21 cellular contexts compared by ENCODE assay signal in the genomic region with DNA sequence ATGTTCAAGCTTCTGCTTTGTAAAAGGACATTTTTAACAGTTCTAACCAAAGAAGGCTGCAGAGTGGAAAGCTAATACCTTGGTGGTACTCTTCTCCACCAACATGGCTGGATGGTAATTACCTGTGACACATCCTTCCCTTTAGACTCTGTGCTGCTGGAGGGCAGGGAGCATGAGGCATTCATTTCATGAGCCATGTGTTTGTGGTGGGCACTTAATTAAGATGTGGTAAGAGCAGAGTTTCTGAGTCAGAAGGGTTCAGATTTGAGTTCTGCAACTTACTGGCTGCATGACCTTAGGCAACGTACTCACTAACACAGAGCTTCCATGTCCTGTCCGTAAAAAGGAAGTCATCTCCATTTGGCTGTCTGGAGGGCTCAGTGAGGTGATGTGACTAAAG. TPM values are rescaled to one million over a fixed set of nuclear protein-coding genes. Genes with fewer than 3 reads are reported as not detected.
DNase-seq lines count a peak whose midpoint lies in the region; ATAC-seq and TF ChIP-seq lines count a peak whose summit lies in the region.
"Had no signal": no experiment of that assay in that cellular context is flagged by ENCODE, and none has a peak within 500 bp of the region (broad histone marks: within the 10 kb centered on the region; RNA-seq: fewer than 3 reads in every experiment).

No MANE protein-coding gene starts in this region.

- dilution Hi-C loops in mammary epithelial cell (cut with HindIII; ENCODE audit: low sequenced_read_pairs), result loop anchor here (5.0 kb wide), 1 partner anchor 302 kb away; no protein-coding TSS in a partner anchor

- no peak for TF ChIP-seq CTCF in NB4 (IDR thresholded peaks at IDR 0.05; ENCODE audit: low read depth, low read length)
- TF ChIP-seq CTCF in mammary epithelial cell (conservative IDR thresholded peaks at IDR 0.05 in 1 of 2, IDR thresholded peaks at IDR 0.05 in 1 of 2; ENCODE audit: extremely low read depth in 1 of 2, insufficient read depth in 1 of 2, low read depth in 1 of 2, low read length in 2 of 2), result no peak

- CTCF ChIA-PET in mammary epithelial cell (lab: Charles Lee; ENCODE audit: low non-redundant PET), result no interaction called here

- peaks cover 11% of the 10 kb centered on the region for H3K4me1 Mint-ChIP-seq in stimulated activated naive CD8-positive, alpha-beta T cell treated with anti-CD3 and anti-CD28 coated beads, Interleukin-15, amount 100 ng/mL, for 72 hours

- no peak overlapping the region for H3K4me3 ChIP-seq in NB4 (ENCODE audit: low read depth, low read length)
- H3K4me3 ChIP-seq in mammary epithelial cell (replicated peaks in 1 of 3; ENCODE audit: insufficient read depth in 1 of 3, low read depth in 2 of 3, low read length in 3 of 3), result no peak overlapping the region
- H3K4me3 ChIP-seq: colonic mucosa, esophagus muscularis mucosa, skin epidermis, thyroid gland had no signal

- no peak overlapping the region for H3K27ac ChIP-seq in mammary epithelial cell (ENCODE audit: insufficient read depth, low read depth, low read length)
- H3K27ac ChIP-seq: brain microvascular endothelial cell, colonic mucosa, esophagus muscularis mucosa, skin epidermis, thyroid gland had no signal

- H3K9me3 ChIP-seq in mammary epithelial cell (replicated peaks; ENCODE audit: insufficient read depth, low read length), result no peaks in the 10 kb centered on the region
- H3K9me3 ChIP-seq: colonic mucosa, thyroid gland had no signal

- no peak overlapping the region for H3K27ac Mint-ChIP-seq in stimulated activated naive CD8-positive, alpha-beta T cell treated with anti-CD3 and anti-CD28 coated beads, Interleukin-15, amount 100 ng/mL, for 72 hours
- H3K27ac Mint-ChIP-seq: CD14-positive monocyte; effector memory CD8-positive, alpha-beta T cell had no signal

- peaks cover 60% of the 10 kb centered on the region for H3K27me3 Mint-ChIP-seq in stimulated activated naive CD8-positive, alpha-beta T cell treated with anti-CD3 and anti-CD28 coated beads, Interleukin-15, amount 100 ng/mL, for 72 hours

- in situ Hi-C loops in mammary epithelial cell (cut with MboI; ENCODE audit: low sequenced_read_pairs in 2 of 2), result loop anchor here in 1 of 2 donors (25.0 kb wide), 1 partner anchor 317 kb away; a partner anchor contains a TSS

- WGBS in mammary epithelial cell (ENCODE audit: low coverage, missing lambda C conversion rate), result 66% methylated on average over 2 of the region's 2 CpGs

- no peaks in the 10 kb centered on the region for H3K27me3 ChIP-seq in mammary epithelial cell (ENCODE audit: insufficient read depth, low read length)
- H3K27me3 ChIP-seq: brain microvascular endothelial cell, colonic mucosa, thyroid gland had no signal

- ATAC-seq in stimulated activated naive CD8-positive, alpha-beta T cell treated with anti-CD3 and anti-CD28 coated beads, Interleukin-15, amount 100 ng/mL, for 72 hours, result peak; percentile 72
- ATAC-seq: effector memory CD8-positive, alpha-beta T cell had no signal

- no peak for TF ChIP-seq POLR2A in NB4 (IDR thresholded peaks at IDR 0.05; ENCODE audit: extremely low read depth, insufficient read length)

- peaks cover 3% of the 10 kb centered on the region for H3K4me1 ChIP-seq in mammary epithelial cell (ENCODE audit: insufficient read depth, low read length)
- H3K4me1 ChIP-seq: colonic mucosa, thyroid gland had no signal

- no peaks in the 10 kb centered on the region for H3K79me2 ChIP-seq in mammary epithelial cell (ENCODE audit: insufficient read depth, low read length)

- H3K36me3 ChIP-seq in mammary epithelial cell (ENCODE audit: insufficient read depth, low read length), result no peaks in the 10 kb centered on the region
- H3K36me3 ChIP-seq: brain microvascular endothelial cell, colonic mucosa, esophagus muscularis mucosa, thyroid gland had no signal

- no TSS peak for BruUV-seq in mammary epithelial cell (replicated peaks; lab: Mats Ljungman, UMichigan)

- no peak overlapping the region for H3K4me3 Mint-ChIP-seq in stimulated activated naive CD8-positive, alpha-beta T cell treated with anti-CD3 and anti-CD28 coated beads, Interleukin-15, amount 100 ng/mL, for 72 hours
- H3K4me3 Mint-ChIP-seq: effector memory CD8-positive, alpha-beta T cell had no signal

- H4K20me1 ChIP-seq in mammary epithelial cell (ENCODE audit: insufficient read depth, low read length), result no peaks in the 10 kb centered on the region

- peaks cover 0 to 3% of the 10 kb centered on the region in 2 donors for H3K9me3 Mint-ChIP-seq in stimulated activated naive CD8-positive, alpha-beta T cell treated with anti-CD3 and anti-CD28 coated beads, Interleukin-15, amount 100 ng/mL, for 72 hours
- H3K9me3 Mint-ChIP-seq: effector memory CD8-positive, alpha-beta T cell had no signal

- H3K9ac ChIP-seq in mammary epithelial cell (ENCODE audit: insufficient read depth, low read length), result no peak overlapping the region

- no peak overlapping the region for H3K4me2 ChIP-seq in mammary epithelial cell (ENCODE audit: insufficient read depth, low read depth, low read length)

- DNase-seq in stimulated activated CD4-positive, alpha-beta T cell treated with anti-CD3 and anti-CD28 coated beads, Interleukin-1b, Interleukin-23, amount 100 ng/mL, for 48 hours, result peak; percentile 10
- DNase-seq in stimulated activated CD4-positive, alpha-beta T cell treated with anti-CD3 and anti-CD28 coated beads, Interleukin-15, amount 100 ng/mL, for 24 hours, result no peak
- DNase-seq in NB4 (ENCODE audit: low read depth) (peak; percentile 50), mammary epithelial cell (peak; percentile 79), NCI-H1105 (lab: John Stamatoyannopoulos, UW) (no peak), hypothalamus (lab: John Stamatoyannopoulos, UW) (no peak), DMS53 (lab: John Stamatoyannopoulos, UW) (no peak)
- DNase-seq in stimulated activated naive CD8-positive, alpha-beta T cell treated with anti-CD3 and anti-CD28 coated beads, Interleukin-15, amount 100 ng/mL, for 72 hours, result no peak
- DNase-seq: activated CD4-positive, alpha-beta T cell treated with anti-CD3 and anti-CD28 coated beads for 1 hour; brain microvascular endothelial cell; colonic mucosa; effector memory CD8-positive, alpha-beta T cell; GDM1; Kasumi-1; NCI-H1417; NCI-H510A treated with DMSO at 0.1 percent for 48 hours; stimulated activated naive CD4-positive, alpha-beta T cell; thyroid gland had no signal

- intact Hi-C loops in mammary epithelial cell (cut with micrococcal nuclease), result loop anchor here (5.0 kb wide), 1 partner anchor 772 kb away; no protein-coding TSS in a partner anchor

- peak overlapping the region; percentile 2 for H2AFZ ChIP-seq in mammary epithelial cell (ENCODE audit: low read depth, low read length)

RNA-seq across cellular contexts. Expression of a gene that starts 9.1 kb away (rescaled TPM):
- total RNA-seq in mammary epithelial cell, result 10 to 100 TPM; 26.8 to 32.6 TPM
- polyA plus RNA-seq in mammary epithelial cell, result 12.5 TPM
- 43.8 TPM for polyA minus RNA-seq in mammary epithelial cell

Comparison
In these comparisons a context has a peak if more than half of its experiments do, and no peak if none do; other contexts are left out.
1. DNase-seq: peak in stimulated activated CD4-positive, alpha-beta T cell treated with anti-CD3 and anti-CD28 coated beads, Interleukin-1b, Interleukin-23, amount 100 ng/mL, for 48 hours (single experiment), NB4 (single experiment) and mammary epithelial cell (single experiment); none in stimulated activated CD4-positive, alpha-beta T cell treated with anti-CD3 and anti-CD28 coated beads, Interleukin-15, amount 100 ng/mL, for 24 hours (single experiment), stimulated activated naive CD8-positive, alpha-beta T cell treated with anti-CD3 and anti-CD28 coated beads, Interleukin-15, amount 100 ng/mL, for 72 hours (0 of 2), NCI-H1105 (single experiment), hypothalamus (0 of 51) and DMS53 (single experiment).